ENCODE assay signal across 20 cellular contexts in genomic region chr18:10056506-10056905, GRCh38.
DNase-seq lines count a peak whose midpoint lies in the region; ATAC-seq and TF ChIP-seq lines count a peak whose summit lies in the region.
"Had no signal": no experiment of that assay in that cellular context is flagged by ENCODE, and none has a peak within 500 bp of the region (broad histone marks: within the 10 kb centered on the region; RNA-seq: fewer than 3 reads in every experiment).

No MANE protein-coding gene starts in this region.

- H3K9me3 ChIP-seq in SJSA1 (replicated peaks) (no peaks in the 10 kb centered on the region; the same call in 1 of the 2 replicates), mesenchymal stem cell (ENCODE audit: control insufficient read depth, low read length) (no peaks in the 10 kb centered on the region), stomach (no peaks in the 10 kb centered on the region)
- H3K9me3 ChIP-seq: Peyer's patch, SK-N-SH had no signal

- DNase-seq in SJSA1 (ENCODE audit: low read depth in 1 of 2, low spot score in 2 of 2) (no peak), mesenchymal stem cell (no peak), stomach (no peak), left colon (no peak), H7 (no peak), COLO829 (ENCODE audit: low spot score) (no peak), caudate nucleus (lab: John Stamatoyannopoulos, UW) (no peak)
- DNase-seq: DMS 273 treated with DMSO at 0.1 percent for 48 hours, H9, MM.1S, NCI-H1092, NCI-H146, NCI-H2029 treated with DMSO at 0.1 percent for 48 hours, NCI-H2171, NCI-H446 treated with DMSO at 0.1 percent for 48 hours, Peyer's patch, SK-N-SH had no signal

- peak overlapping the region; percentile 5 for H4K8ac ChIP-seq in mesenchymal stem cell (ENCODE audit: low read length)

- H3K4me3 ChIP-seq in ACC112 (ENCODE audit: low read depth, low read length) (no peak overlapping the region), SJSA1 (no peak overlapping the region), mesenchymal stem cell (ENCODE audit: insufficient read depth in 1 of 2, low read depth in 1 of 2, low read length in 2 of 2) (no peak overlapping the region), stomach (no peak overlapping the region), H7 (ENCODE audit: insufficient read depth, low read depth, low read length) (no peak overlapping the region)
- H3K4me3 ChIP-seq: Peyer's patch had no signal

- H4K91ac ChIP-seq in mesenchymal stem cell (ENCODE audit: low read length) = peak overlapping the region; percentile 77

- WGBS in mesenchymal stem cell = 99% methylated on average over 12 of the region's 12 CpGs
- 94 to 97% (median 97%) methylated on average over 11 to 12 of the region's 12 CpGs for WGBS in stomach, 5 donors

- H2AFZ ChIP-seq in ACC112 (ENCODE audit: low read length, unreplicated experiment) (no peak overlapping the region), mesenchymal stem cell (ENCODE audit: low read depth, low read length) (no peak overlapping the region)

- no peak for ATAC-seq in left colon
- ATAC-seq: Right ventricle myocardium inferior had no signal

- no peaks in the 10 kb centered on the region for H3K27me3 ChIP-seq in ACC112 (ENCODE audit: insufficient read depth, low read length)
- H3K27me3 ChIP-seq in SJSA1 (replicated peaks) = no peaks in the 10 kb centered on the region
- no peaks in the 10 kb centered on the region for H3K27me3 ChIP-seq in mesenchymal stem cell (ENCODE audit: control insufficient read depth in 1 of 2, insufficient read depth in 1 of 2, low read length in 2 of 2)
- no peaks in the 10 kb centered on the region for H3K27me3 ChIP-seq in stomach
- H3K27me3 ChIP-seq in H7 (ENCODE audit: control insufficient read depth, insufficient read depth, low read length) = no peaks in the 10 kb centered on the region
- H3K27me3 ChIP-seq: Peyer's patch had no signal

- H2BK120ac ChIP-seq in mesenchymal stem cell (ENCODE audit: low read depth, low read length) = peak overlapping the region; percentile 65

- peak overlapping the region; percentile 62 to 95 for H3K18ac ChIP-seq in mesenchymal stem cell (ENCODE audit: low read depth in 1 of 2, low read length in 2 of 2)

- no peak overlapping the region for H3K23ac ChIP-seq in mesenchymal stem cell (ENCODE audit: low read length in 2 of 2)

- peak overlapping the region; percentile 29 for H2AK5ac ChIP-seq in mesenchymal stem cell (ENCODE audit: low read length, severe bottlenecking)

- H3K36me3 ChIP-seq in ACC112 (ENCODE audit: insufficient read depth, low read length) = no peaks in the 10 kb centered on the region
- H3K36me3 ChIP-seq in SJSA1 = no peaks in the 10 kb centered on the region
- H3K36me3 ChIP-seq in mesenchymal stem cell (ENCODE audit: control insufficient read depth in 1 of 2, insufficient read depth in 2 of 2, low read depth in 1 of 2, low read length in 2 of 2) = no peaks in the 10 kb centered on the region
- H3K36me3 ChIP-seq in stomach = no peaks in the 10 kb centered on the region
- H3K36me3 ChIP-seq in H7 (replicated peaks; ENCODE audit: control insufficient read depth, insufficient read depth, low read length) = no peaks in the 10 kb centered on the region
- H3K36me3 ChIP-seq: Peyer's patch had no signal

- TF ChIP-seq EP300 in stomach (IDR thresholded peaks at IDR 0.05) = no peak

- no peak for TF ChIP-seq POLR2A in stomach (IDR thresholded peaks at IDR 0.05)

- H3K14ac ChIP-seq in mesenchymal stem cell (ENCODE audit: low read length in 2 of 2) = peak overlapping the region in 1 of 2 experiments; percentile 86

- peak overlapping the region; percentile 51 to 75 for H3K4ac ChIP-seq in mesenchymal stem cell (ENCODE audit: low read depth in 1 of 2, low read length in 2 of 2)

- intact Hi-C loops in stomach (cut with DNase I; ENCODE audit: low total_unique reads) = no loop called here
- intact Hi-C loops in left colon (cut with DNase I, micrococcal nuclease) = no loop called here

- TF ChIP-seq CTCF in stomach (IDR thresholded peaks at IDR 0.05) = no peak

- H3K79me2 ChIP-seq in ACC112 (ENCODE audit: control insufficient read depth, insufficient read depth, low read length, unreplicated experiment) = no peaks in the 10 kb centered on the region

- peak overlapping the region; percentile 97 for H3K27ac ChIP-seq in ACC112 (ENCODE audit: low read depth, low read length)
- H3K27ac ChIP-seq in SJSA1 = peak overlapping the region; percentile 96
- no peak overlapping the region for H3K27ac ChIP-seq in mesenchymal stem cell (ENCODE audit: low read length, poor library complexity, severe bottlenecking)
- H3K27ac ChIP-seq in stomach = peak overlapping the region in 4 of 5 donors; percentile 51 to 80 (median 75)
- no peak overlapping the region for H3K27ac ChIP-seq in caudate nucleus (ENCODE audit: low read depth, low read length)
- H3K27ac ChIP-seq: C4-2B had no signal

- no peaks in the 10 kb centered on the region for H3K79me1 ChIP-seq in mesenchymal stem cell (replicated peaks; ENCODE audit: low read length, poor library complexity, severe bottlenecking)

- H3K4me2 ChIP-seq in mesenchymal stem cell (ENCODE audit: low read length, poor library complexity, severe bottlenecking) = no peak overlapping the region

- H2BK15ac ChIP-seq in mesenchymal stem cell (ENCODE audit: low read depth, poor library complexity, severe bottlenecking) = no peak overlapping the region

- H2BK12ac ChIP-seq in mesenchymal stem cell (ENCODE audit: low read length in 2 of 2) = peak overlapping the region; percentile 73 to 99

- H2BK5ac ChIP-seq in mesenchymal stem cell (ENCODE audit: low read depth, low read length, poor library complexity, severe bottlenecking) = no peak overlapping the region

- H3K4me1 ChIP-seq in ACC112 (ENCODE audit: control insufficient read depth, insufficient read depth, low read length, unreplicated experiment) = peaks cover 35% of the 10 kb centered on the region
- H3K4me1 ChIP-seq in SJSA1 (replicated peaks) = peaks cover 61% of the 10 kb centered on the region
- H3K4me1 ChIP-seq in mesenchymal stem cell (ENCODE audit: control insufficient read depth, insufficient read depth, low read depth, low read length) = peaks cover 6% of the 10 kb centered on the region
- H3K4me1 ChIP-seq in stomach = peaks cover 9 to 58% (median 42%) of the 10 kb centered on the region in 4 donors

- no peak overlapping the region for H3K9ac ChIP-seq in mesenchymal stem cell (ENCODE audit: low read length)

Comparison
In these comparisons a context has a peak if more than half of its experiments do, and no peak if none do; other contexts are left out.
1. H3K27ac ChIP-seq: peak in ACC112 (single experiment), SJSA1 (single experiment) and stomach (4 of 5); none in mesenchymal stem cell (single experiment) and caudate nucleus (single experiment).